9 cellular contexts compared by ENCODE assay signal in the genomic region with DNA sequence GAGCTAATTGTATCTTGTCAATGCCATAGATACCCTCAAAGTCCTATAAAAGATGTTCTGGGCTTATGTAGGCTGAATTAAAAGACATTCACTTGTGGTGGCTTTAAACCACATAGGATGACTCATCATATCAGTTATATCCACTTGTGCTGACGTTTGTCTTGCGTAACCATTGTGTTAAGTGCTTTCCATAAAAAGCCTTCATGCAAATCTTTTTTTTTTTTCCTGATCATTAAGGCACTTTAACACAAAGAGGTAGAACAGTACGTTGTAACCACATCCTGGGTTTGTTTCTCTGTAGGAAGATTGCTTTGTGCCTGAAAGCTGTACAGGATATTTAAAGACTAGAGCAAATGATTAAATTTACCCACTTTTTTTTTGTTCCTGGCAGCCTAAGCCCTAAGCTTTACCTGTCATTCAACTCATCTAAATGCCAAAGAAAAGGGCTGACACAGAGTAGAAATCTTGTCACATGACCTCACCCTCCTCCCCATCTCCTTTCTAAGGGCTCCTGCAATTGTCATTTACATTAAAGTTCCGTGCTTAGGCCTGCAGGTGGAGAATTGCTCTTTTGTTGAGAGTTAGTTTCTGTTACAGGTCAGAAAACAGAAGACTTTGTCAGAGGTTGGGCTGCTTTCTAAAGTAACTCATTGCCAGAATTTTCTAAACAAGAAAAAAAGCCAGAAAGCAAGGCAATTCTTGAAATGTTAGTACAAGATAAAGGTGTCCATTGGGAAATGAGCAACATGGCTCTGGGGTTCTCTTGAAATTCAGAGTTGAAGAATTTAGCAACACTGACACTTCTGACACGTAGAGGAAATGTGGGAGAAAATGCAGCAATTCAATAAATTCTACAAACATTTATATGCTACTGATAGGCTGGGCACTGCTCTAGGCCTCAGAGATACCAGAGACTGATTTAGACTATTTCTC.
DNase-seq lines count a peak whose midpoint lies in the region; ATAC-seq and TF ChIP-seq lines count a peak whose summit lies in the region.
"Had no signal": no experiment of that assay in that cellular context is flagged by ENCODE, and none has a peak within 500 bp of the region (broad histone marks: within the 10 kb centered on the region; RNA-seq: fewer than 3 reads in every experiment).

No MANE protein-coding gene starts in this region.

- CTCF ChIA-PET in SK-N-SH (lab: Yijun Ruan, JAX): no interaction called here
- CTCF ChIA-PET in HEK293T (lab: Yijun Ruan, JAX): no interaction called here

- no peaks in the 10 kb centered on the region; the same call in 1 of the 2 replicates for H3K9me2 ChIP-seq in SK-N-SH

- H3K36me3 ChIP-seq in SK-N-SH (replicated peaks in 1 of 2; ENCODE audit: control insufficient read depth in 1 of 2, insufficient read depth in 2 of 2, low read length in 1 of 2): no peaks in the 10 kb centered on the region

- TF ChIP-seq RAD21 in SK-N-SH (IDR thresholded peaks at IDR 0.05; ENCODE audit: low read length): no peak

- no peak for ATAC-seq in SK-N-SH treated with all-trans-retinoic acid at 6 μM for 48 hours

- no peak overlapping the region for H2AFZ ChIP-seq in SK-N-SH (ENCODE audit: low read depth)

- H3F3A ChIP-seq in SK-N-SH (replicated peaks; ENCODE audit: insufficient read depth): no peaks in the 10 kb centered on the region

- H3K9me3 ChIP-seq in SK-N-SH: no peaks in the 10 kb centered on the region

- no peaks in the 10 kb centered on the region for H3K27me3 ChIP-seq in SK-N-SH (ENCODE audit: insufficient read depth)

- H3K4me1 ChIP-seq in SK-N-SH (ENCODE audit: control insufficient read depth in 1 of 2, insufficient read depth in 2 of 2, low read depth in 1 of 2, low read length in 1 of 2): no peaks in the 10 kb centered on the region

- no peak for DNase-seq in SK-N-SH
- peak; percentile 3 for DNase-seq in HEK293T (ENCODE audit: extremely low spot score)
- peak; percentile 94 for DNase-seq in LHCN-M2 (ENCODE audit: low read depth)
- peak; percentile 70 for DNase-seq in SKM-1 treated with dmso at 0.1 percent for 144 hours (lab: John Stamatoyannopoulos, UW; ENCODE audit: unreplicated experiment)
- peak; percentile 41 for DNase-seq in epidermal melanocyte (ENCODE audit: insufficient read length, low spot score)
- DNase-seq in non-pigmented ciliary epithelial cell (ENCODE audit: low read depth): peak; percentile 81
- no peak for DNase-seq in DMS79 (lab: John Stamatoyannopoulos, UW)

- no peak overlapping the region for H3K9ac ChIP-seq in SK-N-SH

- no peak for TF ChIP-seq EP300 in SK-N-SH (IDR thresholded peaks at IDR 0.05; ENCODE audit: borderline replicate concordance in 1 of 2, low read depth in 1 of 2, low read length in 1 of 2)

- H3K27ac ChIP-seq in SK-N-SH (ENCODE audit: low read depth in 2 of 2, low read length in 1 of 2): no peak overlapping the region
- H3K27ac ChIP-seq: C4-2B had no signal

- H4K20me1 ChIP-seq in SK-N-SH (ENCODE audit: insufficient read depth): no peaks in the 10 kb centered on the region

- POLR2A ChIA-PET in SK-N-SH (lab: Yijun Ruan, JAX): no interaction called here
- POLR2A ChIA-PET in HEK293T (lab: Yijun Ruan, JAX): interaction anchor here (0.6 kb wide), 1 partner anchor 14 kb away, joined by 3 read pairs; no protein-coding TSS in a partner anchor

- no peak for TF ChIP-seq CTCF in SK-N-SH (IDR thresholded peaks at IDR 0.05)

- WGBS in SK-N-SH (ENCODE audit: low lambda C conversion rate): 5% methylated on average over 5 of the region's 5 CpGs

- H3K79me2 ChIP-seq in SK-N-SH (ENCODE audit: insufficient read depth): no peaks in the 10 kb centered on the region

- H3K4me2 ChIP-seq in SK-N-SH: no peak overlapping the region

- H3K4me3 ChIP-seq in SK-N-SH (ENCODE audit: low read depth in 2 of 2, low read length in 1 of 2): no peak overlapping the region

TF ChIP-seq in SK-N-SH treated with all-trans-retinoic acid at 6 μM for 48 hours, 23 proteins besides CTCF, POLR2A, EP300 and RAD21:
- TF ChIP-seq ISL1 (CRISPR knock-in tag; IDR thresholded peaks at IDR 0.05): 0 out of 2 replicates have a peak, but pooled peaks have one; percentile 20
- TF ChIP-seq TOX (CRISPR knock-in tag; IDR thresholded peaks at IDR 0.05; ENCODE audit: borderline replicate concordance): no peak
TF ChIP-seq in SK-N-SH treated with all-trans-retinoic acid at 6 μM for 48 hours: peak in this region for 1.

TF ChIP-seq in SK-N-SH, 30 proteins besides CTCF, POLR2A, EP300 and RAD21 (continues in another document):
- TF ChIP-seq TEAD4 (IDR thresholded peaks at IDR 0.05; ENCODE audit: borderline replicate concordance, insufficient read depth): no peak
- TF ChIP-seq, protein P1, sequence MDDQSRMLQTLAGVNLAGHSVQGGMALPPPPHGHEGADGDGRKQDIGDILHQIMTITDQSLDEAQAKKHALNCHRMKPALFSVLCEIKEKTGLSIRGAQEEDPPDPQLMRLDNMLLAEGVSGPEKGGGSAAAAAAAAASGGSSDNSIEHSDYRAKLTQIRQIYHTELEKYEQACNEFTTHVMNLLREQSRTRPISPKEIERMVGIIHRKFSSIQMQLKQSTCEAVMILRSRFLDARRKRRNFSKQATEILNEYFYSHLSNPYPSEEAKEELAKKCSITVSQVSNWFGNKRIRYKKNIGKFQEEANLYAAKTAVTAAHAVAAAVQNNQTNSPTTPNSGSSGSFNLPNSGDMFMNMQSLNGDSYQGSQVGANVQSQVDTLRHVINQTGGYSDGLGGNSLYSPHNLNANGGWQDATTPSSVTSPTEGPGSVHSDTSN (IDR thresholded peaks at IDR 0.05): no peak
- TF ChIP-seq, protein P2, sequence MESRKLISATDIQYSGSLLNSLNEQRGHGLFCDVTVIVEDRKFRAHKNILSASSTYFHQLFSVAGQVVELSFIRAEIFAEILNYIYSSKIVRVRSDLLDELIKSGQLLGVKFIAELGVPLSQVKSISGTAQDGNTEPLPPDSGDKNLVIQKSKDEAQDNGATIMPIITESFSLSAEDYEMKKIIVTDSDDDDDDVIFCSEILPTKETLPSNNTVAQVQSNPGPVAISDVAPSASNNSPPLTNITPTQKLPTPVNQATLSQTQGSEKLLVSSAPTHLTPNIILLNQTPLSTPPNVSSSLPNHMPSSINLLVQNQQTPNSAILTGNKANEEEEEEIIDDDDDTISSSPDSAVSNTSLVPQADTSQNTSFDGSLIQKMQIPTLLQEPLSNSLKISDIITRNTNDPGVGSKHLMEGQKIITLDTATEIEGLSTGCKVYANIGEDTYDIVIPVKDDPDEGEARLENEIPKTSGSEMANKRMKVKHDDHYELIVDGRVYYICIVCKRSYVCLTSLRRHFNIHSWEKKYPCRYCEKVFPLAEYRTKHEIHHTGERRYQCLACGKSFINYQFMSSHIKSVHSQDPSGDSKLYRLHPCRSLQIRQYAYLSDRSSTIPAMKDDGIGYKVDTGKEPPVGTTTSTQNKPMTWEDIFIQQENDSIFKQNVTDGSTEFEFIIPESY (IDR thresholded peaks at IDR 0.05; ENCODE audit: borderline replicate concordance, low read depth): no peak
- no peak for TF ChIP-seq JUND (IDR thresholded peaks at IDR 0.05)
- TF ChIP-seq EZH2phosphoT487 (IDR thresholded peaks at IDR 0.05; ENCODE audit: borderline replicate concordance, low read depth): no peak
- no peak for TF ChIP-seq YY1 (IDR thresholded peaks at IDR 0.05; ENCODE audit: low read depth)
- TF ChIP-seq FOXJ3 (CRISPR knock-in tag; IDR thresholded peaks at IDR 0.05): no peak
- TF ChIP-seq FOXM1 (IDR thresholded peaks at IDR 0.05; ENCODE audit: low read depth): no peak

TF ChIP-seq in HEK293T, 16 proteins besides CTCF, POLR2A, EP300 and RAD21:
- TF ChIP-seq ARNT (IDR thresholded peaks at IDR 0.05) (no peak), FOXA1 (IDR thresholded peaks at IDR 0.05) (no peak), FOXK2 (IDR thresholded peaks at IDR 0.05) (no peak), SP1 (IDR thresholded peaks at IDR 0.05) (no peak), FOXM1 (IDR thresholded peaks at IDR 0.05; ENCODE audit: borderline replicate concordance) (no peak), L3MBTL2 (conservative IDR thresholded peaks at IDR 0.05) (no peak), LEF1 (IDR thresholded peaks at IDR 0.05; ENCODE audit: borderline replicate concordance) (no peak), BHLHE40 (IDR thresholded peaks at IDR 0.05; ENCODE audit: borderline replicate concordance) (no peak), NFRKB (IDR thresholded peaks at IDR 0.05) (no peak), TARDBP (IDR thresholded peaks at IDR 0.05) (no peak), SUZ12 (IDR thresholded peaks at IDR 0.05) (no peak), ZNF384 (IDR thresholded peaks at IDR 0.05) (no peak)
- TF ChIP-seq, protein P3, sequence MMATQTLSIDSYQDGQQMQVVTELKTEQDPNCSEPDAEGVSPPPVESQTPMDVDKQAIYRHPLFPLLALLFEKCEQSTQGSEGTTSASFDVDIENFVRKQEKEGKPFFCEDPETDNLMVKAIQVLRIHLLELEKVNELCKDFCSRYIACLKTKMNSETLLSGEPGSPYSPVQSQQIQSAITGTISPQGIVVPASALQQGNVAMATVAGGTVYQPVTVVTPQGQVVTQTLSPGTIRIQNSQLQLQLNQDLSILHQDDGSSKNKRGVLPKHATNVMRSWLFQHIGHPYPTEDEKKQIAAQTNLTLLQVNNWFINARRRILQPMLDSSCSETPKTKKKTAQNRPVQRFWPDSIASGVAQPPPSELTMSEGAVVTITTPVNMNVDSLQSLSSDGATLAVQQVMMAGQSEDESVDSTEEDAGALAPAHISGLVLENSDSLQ (IDR thresholded peaks at IDR 0.05): no peak

Comparison
In these comparisons a context has a peak if more than half of its experiments do, and no peak if none do; other contexts are left out.
1. DNase-seq: peak in HEK293T (single experiment), LHCN-M2 (single experiment), SKM-1 treated with dmso at 0.1 percent for 144 hours (single experiment), epidermal melanocyte (single experiment) and non-pigmented ciliary epithelial cell (single experiment); none in SK-N-SH (single experiment) and DMS79 (single experiment).